In genomic region chr19:13932911-13933393, GRCh38 we compare ENCODE assay signal across 14 cellular contexts. TPM values are rescaled to one million over a fixed set of nuclear protein-coding genes. Genes with fewer than 3 reads are reported as not detected.
"Had no signal": no experiment of that assay in that cellular context is flagged by ENCODE, and none has a peak within 500 bp of the region (broad histone marks: within the 10 kb centered on the region; RNA-seq: fewer than 3 reads in every experiment).

No MANE protein-coding gene starts in this region.

- H3K4me3 ChIP-seq: upper lobe of right lung had no signal

- ATAC-seq: activated CD4-positive, alpha-beta T cell treated with anti-CD3 and anti-CD28 coated beads for 36 hours; activated T-cell treated with anti-CD3 and anti-CD28 coated beads, Interleukin-2, amount 50 U/mL, for 72 hours; upper lobe of right lung had no signal

- DNase-seq: activated CD4-positive, alpha-beta memory T cell treated with anti-CD3 and anti-CD28 coated beads, Interleukin-2, amount 10 ng/mL, durations not matched to agents 7 days and 5 days; activated CD4-positive, alpha-beta T cell treated with anti-CD3 and anti-CD28 coated beads for 36 hours; activated gamma-delta T cell treated with Interleukin-2 at 50 U/mL for 16 hours; activated naive CD8-positive, alpha-beta T cell treated with anti-CD3 and anti-CD28 coated beads for 36 hours; activated T-cell treated with anti-CD3 and anti-CD28 coated beads, Interleukin-2, amount 50 U/mL, for 72 hours; brain microvascular endothelial cell; effector memory CD4-positive, alpha-beta T cell; immature natural killer cell; nephron progenitor cell; stimulated activated CD4-positive, alpha-beta T cell treated with anti-CD3 and anti-CD28 coated beads, Interleukin-2, amount 100 ng/mL, for 48 hours; upper lobe of right lung had no signal

- H3K36me3 ChIP-seq: brain microvascular endothelial cell had no signal

- H3K27ac ChIP-seq: brain microvascular endothelial cell, epithelial cell of prostate, upper lobe of right lung had no signal

- H3K4me1 ChIP-seq: upper lobe of right lung had no signal

- H3K27me3 ChIP-seq: brain microvascular endothelial cell, upper lobe of right lung had no signal

- H3K9me3 ChIP-seq: upper lobe of right lung had no signal

RNA-seq across cellular contexts. Expression of gene PODNL1, which starts 5.3 kb away (rescaled TPM):
- total RNA-seq: activated naive CD8-positive, alpha-beta T cell treated with anti-CD3 and anti-CD28 coated beads for 36 hours; temporal lobe had no signal
- polyA plus RNA-seq: immature natural killer cell had no signal

RNA-seq across cellular contexts. Expression of gene NANOS3, which starts 56.0 kb away (rescaled TPM):
- total RNA-seq: pulmonary artery endothelial cell, upper lobe of right lung had no signal
- polyA plus RNA-seq: immature natural killer cell had no signal
